ENCODE assay signal across 1 cellular context in genomic region chr3:52162250-52162872, GRCh38.
TF ChIP-seq lines count a peak whose summit lies in the region.

No MANE protein-coding gene starts in this region.

TF ChIP-seq in K562, 482 proteins besides CTCF, POLR2A, EP300 and RAD21:
- TF ChIP-seq HSF4 (CRISPR knock-in tag; IDR thresholded peaks at IDR 0.05; ENCODE audit: borderline replicate concordance) (no peak), KHSRP (IDR thresholded peaks at IDR 0.05) (no peak), ZNF518B (CRISPR knock-in tag; IDR thresholded peaks at IDR 0.05) (no peak), NCOA4 (IDR thresholded peaks at IDR 0.05; ENCODE audit: partially characterized antibody) (no peak), ZNF780A (CRISPR knock-in tag; IDR thresholded peaks at IDR 0.05) (no peak), SRSF3 (IDR thresholded peaks at IDR 0.05; ENCODE audit: insufficient read depth, low read length) (no peak), NR2C1 (IDR thresholded peaks at IDR 0.05) (no peak), NR2C1 (tag; IDR thresholded peaks at IDR 0.05) (no peak), RBM15 (IDR thresholded peaks at IDR 0.05; ENCODE audit: insufficient read depth, low read length) (no peak), NELFE (IDR thresholded peaks at IDR 0.05; ENCODE audit: insufficient read depth, insufficient read length) (no peak), SRSF1 (IDR thresholded peaks at IDR 0.05; ENCODE audit: low read depth, low read length) (no peak), ZBTB1 (CRISPR knock-in tag; IDR thresholded peaks at IDR 0.05; ENCODE audit: borderline replicate concordance, low read depth) (no peak), CREB3 (tag; conservative IDR thresholded peaks at IDR 0.05; ENCODE audit: low read depth) (no peak), ZNF146 (CRISPR knock-in tag; IDR thresholded peaks at IDR 0.05; ENCODE audit: unreplicated experiment) (no peak), ZNF318 (IDR thresholded peaks at IDR 0.05; ENCODE audit: borderline replicate concordance in 1 of 2, low read depth in 1 of 2) (no peak), MAZ (CRISPR knock-in tag; conservative IDR thresholded peaks at IDR 0.05 in 1 of 2, IDR thresholded peaks at IDR 0.05 in 1 of 2) (no peak), NR4A1 (CRISPR knock-in tag; IDR thresholded peaks at IDR 0.05) (no peak), NR4A1 (tag; IDR thresholded peaks at IDR 0.05) (no peak), ZBTB2 (IDR thresholded peaks at IDR 0.05) (no peak)
